In the genomic region with DNA sequence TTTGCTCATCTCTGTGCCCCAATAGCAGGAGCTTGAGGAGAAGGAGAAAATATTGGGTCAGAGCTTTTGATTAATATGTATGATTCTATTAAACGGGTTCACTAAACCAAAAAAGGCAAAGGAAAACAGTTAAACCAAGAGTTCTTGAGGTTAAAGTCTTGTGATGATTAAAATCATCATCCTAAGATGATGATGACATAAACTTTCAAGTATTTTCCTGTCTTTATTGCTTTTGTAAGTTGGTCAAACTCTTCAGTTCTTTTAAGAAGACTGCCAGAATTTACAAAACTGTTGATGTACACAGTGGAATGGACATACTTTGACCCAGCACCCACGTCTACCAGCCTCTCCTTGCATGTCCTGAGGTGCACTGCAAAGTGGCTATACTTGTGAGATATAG, we compare ENCODE assay signal across 1 cellular context.
TF ChIP-seq lines count a peak whose summit lies in the region.

No MANE protein-coding gene starts in this region.

TF ChIP-seq in HepG2, 621 proteins besides CTCF, POLR2A, EP300 and RAD21 (continued from another document):
- TF ChIP-seq NR2F1 (CRISPR knock-in tag; IDR thresholded peaks at IDR 0.05), result no peak
- TF ChIP-seq ZNF777 (CRISPR knock-in tag; IDR thresholded peaks at IDR 0.05), result no peak
- TF ChIP-seq ARID2 (CRISPR knock-in tag; IDR thresholded peaks at IDR 0.05; ENCODE audit: borderline replicate concordance), result no peak
- no peak for TF ChIP-seq IRF9 (CRISPR knock-in tag; IDR thresholded peaks at IDR 0.05; ENCODE audit: borderline replicate concordance)
- no peak for TF ChIP-seq ZMYM4 (CRISPR knock-in tag; IDR thresholded peaks at IDR 0.05)
- TF ChIP-seq SP140L (CRISPR knock-in tag; IDR thresholded peaks at IDR 0.05; ENCODE audit: borderline replicate concordance), result no peak
- no peak for TF ChIP-seq ISX (CRISPR knock-in tag; conservative IDR thresholded peaks at IDR 0.05)
- TF ChIP-seq FOSL2 (CRISPR knock-in tag; IDR thresholded peaks at IDR 0.05), result no peak
- TF ChIP-seq, protein P1, sequence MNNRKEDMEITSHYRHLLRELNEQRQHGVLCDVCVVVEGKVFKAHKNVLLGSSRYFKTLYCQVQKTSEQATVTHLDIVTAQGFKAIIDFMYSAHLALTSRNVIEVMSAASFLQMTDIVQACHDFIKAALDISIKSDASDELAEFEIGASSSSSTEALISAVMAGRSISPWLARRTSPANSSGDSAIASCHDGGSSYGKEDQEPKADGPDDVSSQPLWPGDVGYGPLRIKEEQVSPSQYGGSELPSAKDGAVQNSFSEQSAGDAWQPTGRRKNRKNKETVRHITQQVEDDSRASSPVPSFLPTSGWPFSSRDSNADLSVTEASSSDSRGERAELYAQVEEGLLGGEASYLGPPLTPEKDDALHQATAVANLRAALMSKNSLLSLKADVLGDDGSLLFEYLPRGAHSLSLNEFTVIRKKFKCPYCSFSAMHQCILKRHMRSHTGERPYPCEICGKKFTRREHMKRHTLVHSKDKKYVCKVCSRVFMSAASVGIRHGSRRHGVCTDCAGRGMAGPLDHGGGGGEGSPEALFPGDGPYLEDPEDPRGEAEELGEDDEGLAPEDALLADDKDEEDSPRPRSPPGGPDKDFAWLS (CRISPR knock-in tag; IDR thresholded peaks at IDR 0.05; ENCODE audit: borderline replicate concordance), result no peak
- no peak for TF ChIP-seq ZBTB7B (CRISPR knock-in tag; IDR thresholded peaks at IDR 0.05)
- no peak for TF ChIP-seq KDM4B (CRISPR knock-in tag; IDR thresholded peaks at IDR 0.05)
